ENCODE assay signal across 8 cellular contexts in genomic region chr15:22664294-22665058, GRCh38.
DNase-seq lines count a peak whose midpoint lies in the region; ATAC-seq and TF ChIP-seq lines count a peak whose summit lies in the region.
"Not testable (repeated sequence)": the region's sequence is repeated elsewhere in the genome, so short reads cannot be mapped to it uniquely, and the experiment has no call there.

No MANE protein-coding gene starts in this region.

- not testable (repeated sequence) for H3K4me1 ChIP-seq in iPS-18a (ENCODE audit: control insufficient read depth, low read depth, low read length); uterus

- peak; percentile 1 for DNase-seq in MV-4-11 (lab: John Stamatoyannopoulos, UW)
- peak; percentile 24 for DNase-seq in activated CD4-positive, alpha-beta T cell treated with anti-CD3 and anti-CD28 coated beads, Interleukin-2, amount 50 U/mL, for 1 hour
- peak; percentile 3 for DNase-seq in cerebellum (ENCODE audit: low spot score)
- peak; percentile 31 for DNase-seq in progenitor cell of endocrine pancreas (ENCODE audit: low spot score, unreplicated experiment)
- DNase-seq in uterus = peak; percentile 16 to 44

- H3K4me3 ChIP-seq in iPS-18a (ENCODE audit: low read length) = peak overlapping the region; percentile 37
- H3K4me3 ChIP-seq in uterus = peak overlapping the region; percentile 26 to 69

- H3K27me3 Mint-ChIP-seq in progenitor cell of endocrine pancreas = peaks cover 21% of the 10 kb centered on the region

- not testable (repeated sequence) for H3K9me3 ChIP-seq in iPS-18a (ENCODE audit: control insufficient read depth, low read depth, low read length); uterus

- not testable (repeated sequence) for H3K36me3 ChIP-seq in iPS-18a (ENCODE audit: control insufficient read depth, low read depth, low read length); uterus

- H3K27ac Mint-ChIP-seq in progenitor cell of endocrine pancreas = not testable (repeated sequence)

- H3K9me3 Mint-ChIP-seq in progenitor cell of endocrine pancreas (ENCODE audit: low read depth) = not testable (repeated sequence)

- H3K9ac ChIP-seq in iPS-18a (ENCODE audit: low read length) = not testable (repeated sequence)

- not testable (repeated sequence) for TF ChIP-seq POLR2A in uterus (IDR thresholded peaks at IDR 0.05)

- not testable (repeated sequence) for H3K27ac ChIP-seq in iPS-18a (ENCODE audit: low read length)
- peak overlapping the region; percentile 93 to 96 for H3K27ac ChIP-seq in uterus

- ATAC-seq in GM18498 (IDR thresholded peaks at IDR 0.05; ENCODE audit: unreplicated experiment) (peak; percentile 89), HG02588 (IDR thresholded peaks at IDR 0.05; ENCODE audit: unreplicated experiment) (peak; percentile 82)

- H3K36me3 Mint-ChIP-seq in progenitor cell of endocrine pancreas (ENCODE audit: insufficient read depth) = not testable (repeated sequence)

- not testable (repeated sequence) for TF ChIP-seq CTCF in progenitor cell of endocrine pancreas (IDR thresholded peaks at IDR 0.05; ENCODE audit: unreplicated experiment)
- TF ChIP-seq CTCF in uterus (IDR thresholded peaks at IDR 0.05) = peak in 1 of 4 experiments; percentile 26

- not testable (repeated sequence) for H3K4me1 Mint-ChIP-seq in progenitor cell of endocrine pancreas (ENCODE audit: low read depth)

- not testable (repeated sequence) for H3K4me3 Mint-ChIP-seq in progenitor cell of endocrine pancreas (ENCODE audit: low read depth)

- intact Hi-C loops in uterus (cut with DNase I; ENCODE audit: low total_unique reads) = not testable (repeated sequence)

- peaks cover 24% of the 10 kb centered on the region for H3K27me3 ChIP-seq in iPS-18a (ENCODE audit: control insufficient read depth, insufficient read depth, low read length)
- not testable (repeated sequence) for H3K27me3 ChIP-seq in uterus
